In the genomic region with DNA sequence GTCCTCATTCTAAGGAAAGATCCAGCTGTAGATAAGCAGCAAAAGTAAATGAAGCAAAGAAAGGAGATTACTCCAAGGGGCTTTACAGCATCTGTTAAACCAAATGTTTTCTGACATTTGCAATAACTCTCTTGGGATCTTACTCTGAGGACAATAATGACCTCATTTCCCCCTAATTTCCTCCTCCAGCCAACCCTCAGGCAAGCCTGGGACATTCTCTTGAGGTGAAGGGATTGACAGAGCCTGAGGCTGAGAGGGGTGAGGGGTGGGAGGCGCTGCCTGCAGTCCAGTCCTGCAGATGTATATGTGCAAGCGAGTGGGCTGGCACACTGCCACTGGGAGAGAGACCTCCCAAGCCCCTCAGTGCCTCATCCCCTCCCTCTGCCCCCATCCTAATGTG, we compare ENCODE assay signal across 1 cellular context.
TF ChIP-seq lines count a peak whose summit lies in the region.

No MANE protein-coding gene starts in this region.

TF ChIP-seq in SK-N-SH, 30 proteins besides CTCF, POLR2A, EP300 and RAD21 (continued from another document):
- TF ChIP-seq, protein P1, sequence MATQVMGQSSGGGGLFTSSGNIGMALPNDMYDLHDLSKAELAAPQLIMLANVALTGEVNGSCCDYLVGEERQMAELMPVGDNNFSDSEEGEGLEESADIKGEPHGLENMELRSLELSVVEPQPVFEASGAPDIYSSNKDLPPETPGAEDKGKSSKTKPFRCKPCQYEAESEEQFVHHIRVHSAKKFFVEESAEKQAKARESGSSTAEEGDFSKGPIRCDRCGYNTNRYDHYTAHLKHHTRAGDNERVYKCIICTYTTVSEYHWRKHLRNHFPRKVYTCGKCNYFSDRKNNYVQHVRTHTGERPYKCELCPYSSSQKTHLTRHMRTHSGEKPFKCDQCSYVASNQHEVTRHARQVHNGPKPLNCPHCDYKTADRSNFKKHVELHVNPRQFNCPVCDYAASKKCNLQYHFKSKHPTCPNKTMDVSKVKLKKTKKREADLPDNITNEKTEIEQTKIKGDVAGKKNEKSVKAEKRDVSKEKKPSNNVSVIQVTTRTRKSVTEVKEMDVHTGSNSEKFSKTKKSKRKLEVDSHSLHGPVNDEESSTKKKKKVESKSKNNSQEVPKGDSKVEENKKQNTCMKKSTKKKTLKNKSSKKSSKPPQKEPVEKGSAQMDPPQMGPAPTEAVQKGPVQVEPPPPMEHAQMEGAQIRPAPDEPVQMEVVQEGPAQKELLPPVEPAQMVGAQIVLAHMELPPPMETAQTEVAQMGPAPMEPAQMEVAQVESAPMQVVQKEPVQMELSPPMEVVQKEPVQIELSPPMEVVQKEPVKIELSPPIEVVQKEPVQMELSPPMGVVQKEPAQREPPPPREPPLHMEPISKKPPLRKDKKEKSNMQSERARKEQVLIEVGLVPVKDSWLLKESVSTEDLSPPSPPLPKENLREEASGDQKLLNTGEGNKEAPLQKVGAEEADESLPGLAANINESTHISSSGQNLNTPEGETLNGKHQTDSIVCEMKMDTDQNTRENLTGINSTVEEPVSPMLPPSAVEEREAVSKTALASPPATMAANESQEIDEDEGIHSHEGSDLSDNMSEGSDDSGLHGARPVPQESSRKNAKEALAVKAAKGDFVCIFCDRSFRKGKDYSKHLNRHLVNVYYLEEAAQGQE (IDR thresholded peaks at IDR 0.05; ENCODE audit: low read depth, low read length): no peak
